In the genomic region with DNA sequence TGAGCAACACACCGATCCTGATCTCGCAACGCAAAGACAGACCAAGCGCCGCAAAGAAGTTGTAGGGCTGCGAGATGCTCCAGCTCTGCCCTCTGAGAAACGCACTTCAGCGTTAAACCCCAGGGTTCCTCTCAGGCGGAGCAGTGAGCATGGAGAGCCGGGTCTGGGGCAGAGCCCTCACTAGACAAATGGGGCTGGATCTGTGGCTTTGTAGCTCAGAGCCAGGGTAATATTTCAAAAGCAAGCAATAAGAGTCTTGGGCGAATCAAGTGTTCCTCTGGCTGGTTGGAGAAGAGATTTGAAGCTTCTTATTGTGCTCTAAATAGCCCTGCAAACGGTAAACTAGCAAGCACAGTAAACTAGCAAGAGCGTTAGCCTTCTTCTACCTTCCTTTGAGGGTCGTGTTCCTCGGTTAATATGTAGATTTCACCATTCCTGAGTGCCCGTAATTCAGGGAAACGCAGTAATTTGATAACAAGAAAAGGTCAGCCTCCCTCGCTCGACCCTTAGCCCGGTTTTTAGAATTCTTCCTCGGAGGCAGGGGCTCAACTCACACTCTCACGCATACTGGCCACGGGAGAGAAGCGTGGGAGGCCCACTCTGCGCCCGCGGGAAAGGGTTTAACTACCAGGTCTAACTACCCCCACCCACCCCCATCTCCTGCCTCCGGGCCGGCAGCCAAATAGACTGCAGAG, we compare ENCODE assay signal across 9 cellular contexts. TPM values are rescaled to one million over a fixed set of nuclear protein-coding genes. Genes with fewer than 3 reads are reported as not detected.
DNase-seq lines count a peak whose midpoint lies in the region; ATAC-seq and TF ChIP-seq lines count a peak whose summit lies in the region.
"Had no signal": no experiment of that assay in that cellular context is flagged by ENCODE, and none has a peak within 500 bp of the region (broad histone marks: within the 10 kb centered on the region; RNA-seq: fewer than 3 reads in every experiment).

No MANE protein-coding gene starts in this region.

- DNase-seq in LoVo (ENCODE audit: low spot score) (peak; percentile 58), colonic mucosa (peak; percentile 68), OCI-M2 (lab: John Stamatoyannopoulos, UW; ENCODE audit: unreplicated experiment) (no peak), NCI-H2196 treated with DMSO at 0.1 percent for 48 hours (lab: John Stamatoyannopoulos, UW; ENCODE audit: unreplicated experiment) (no peak), PC-9 (no peak)
- no peak for DNase-seq in activated CD4-positive, alpha-beta T cell treated with anti-CD3 and anti-CD28 coated beads, Interleukin-2, amount 50 U/mL, for 48 hours

- CTCF ChIA-PET in PC-9 (lab: Charles Lee): interaction anchor here (0.6 kb wide), 4 partner anchors 9 to 1234 kb away, joined by 3 to 9 read pairs (median 6); no protein-coding TSS in a partner anchor

- H3F3A ChIP-seq in PC-9 (ENCODE audit: insufficient read depth, low read depth): peaks cover 26% of the 10 kb centered on the region

- no peaks in the 10 kb centered on the region for H3K4me1 ChIP-seq in colonic mucosa
- peaks cover 0 to 18% of the 10 kb centered on the region in 2 donors for H3K4me1 ChIP-seq in muscle layer of duodenum (ENCODE audit: control insufficient read depth in 1 of 2, insufficient read depth in 2 of 2, low read length in 2 of 2)
- H3K4me1 ChIP-seq in PC-9 (replicated peaks; ENCODE audit: insufficient read depth): peaks cover 53% of the 10 kb centered on the region

- intact Hi-C loops in colonic mucosa (cut with DNase I): no loop called here
- intact Hi-C loops in PC-9 (cut with micrococcal nuclease; ENCODE audit: unreplicated experiment): loop anchor here (10.0 kb wide), 1 partner anchor 1167 kb away; no protein-coding TSS in a partner anchor

- ATAC-seq in GM19351 (IDR thresholded peaks at IDR 0.05; ENCODE audit: unreplicated experiment): peak; percentile 51

- no peak overlapping the region for H2AFZ ChIP-seq in PC-9

- H3K9me2 ChIP-seq in PC-9 (ENCODE audit: insufficient read depth): no peaks in the 10 kb centered on the region

- no TSS peak for BruUV-seq in PC-9 (replicated peaks; lab: Mats Ljungman, UMichigan)

- no peaks in the 10 kb centered on the region for H3K27me3 ChIP-seq in colonic mucosa
- no peaks in the 10 kb centered on the region for H3K27me3 ChIP-seq in muscle layer of duodenum (ENCODE audit: low read depth, low read length)
- no peaks in the 10 kb centered on the region for H3K27me3 ChIP-seq in PC-9 (ENCODE audit: insufficient read depth, low read depth)

- H3K9me3 ChIP-seq in colonic mucosa: no peaks in the 10 kb centered on the region
- no peaks in the 10 kb centered on the region for H3K9me3 ChIP-seq in muscle layer of duodenum (ENCODE audit: control insufficient read depth in 1 of 2, low read length in 2 of 2)
- no peaks in the 10 kb centered on the region for H3K9me3 ChIP-seq in PC-9 (ENCODE audit: insufficient read depth, low read depth)

- H4K20me1 ChIP-seq in PC-9 (ENCODE audit: insufficient read depth): no peaks in the 10 kb centered on the region

- POLR2A ChIA-PET in PC-9 (lab: Charles Lee; ENCODE audit: unreplicated experiment): interaction anchor here (0.7 kb wide), 3 partner anchors 220 to 1040 kb away, joined by 3 to 6 read pairs (median 4); no protein-coding TSS in a partner anchor

- peaks cover 80% of the 10 kb centered on the region for H3K79me2 ChIP-seq in PC-9 (ENCODE audit: low read depth)

- peak overlapping the region; percentile 4 for H3K4me3 ChIP-seq in colonic mucosa
- peak overlapping the region; percentile 43 to 56 for H3K4me3 ChIP-seq in muscle layer of duodenum (ENCODE audit: low read depth in 1 of 2, low read length in 2 of 2)
- H3K4me3 ChIP-seq in PC-9: no peak overlapping the region

- H3K9ac ChIP-seq in colonic mucosa (ENCODE audit: low read depth in 2 of 2, low read length in 2 of 2): peak overlapping the region; percentile 67 to 95
- H3K9ac ChIP-seq: KMS-11 had no signal

- H3K27ac ChIP-seq in colonic mucosa (peak overlapping the region; percentile 51), muscle layer of duodenum (ENCODE audit: low read length) (peak overlapping the region; percentile 83), PC-9 (no peak overlapping the region)
- H3K27ac ChIP-seq: KMS-11 had no signal

- H3K36me3 ChIP-seq in colonic mucosa: no peaks in the 10 kb centered on the region
- no peaks in the 10 kb centered on the region for H3K36me3 ChIP-seq in muscle layer of duodenum (ENCODE audit: control insufficient read depth in 1 of 2, insufficient read depth in 2 of 2, low read length in 2 of 2)
- H3K36me3 ChIP-seq in PC-9 (ENCODE audit: low read depth): peaks cover 35% of the 10 kb centered on the region; the same call in 1 of the 2 replicates

- H3K4me2 ChIP-seq in PC-9: no peak overlapping the region
- H3K4me2 ChIP-seq: KMS-11 had no signal

- TF ChIP-seq CTCF in colonic mucosa (IDR thresholded peaks at IDR 0.05): no peak
- TF ChIP-seq CTCF in PC-9 (conservative IDR thresholded peaks at IDR 0.05): no peak

RNA-seq across cellular contexts. Expression of a gene that starts 6.7 kb away (rescaled TPM):
- total RNA-seq in colonic mucosa (10 to 100 TPM; 41.6 to 46.9 TPM), PC-9 (2021) (59.2 and 74.9 TPM in 2 replicates)

Comparison
In these comparisons a context has a peak if more than half of its experiments do, and no peak if none do; other contexts are left out.
1. DNase-seq: peak in LoVo (single experiment) and colonic mucosa (single experiment); none in OCI-M2 (single experiment), NCI-H2196 treated with DMSO at 0.1 percent for 48 hours (single experiment), PC-9 (0 of 2) and activated CD4-positive, alpha-beta T cell treated with anti-CD3 and anti-CD28 coated beads, Interleukin-2, amount 50 U/mL, for 48 hours (0 of 2).